25 cellular contexts compared by ENCODE assay signal in genomic region chr3:188204516-188204915, GRCh38.
"Had no signal": no experiment of that assay in that cellular context is flagged by ENCODE, and none has a peak within 500 bp of the region (broad histone marks: within the 10 kb centered on the region; RNA-seq: fewer than 3 reads in every experiment).

No MANE protein-coding gene starts in this region.

- H3K4me3 ChIP-seq: breast epithelium, colonic mucosa, dorsolateral prefrontal cortex, left ventricle myocardium inferior, mucosa of descending colon, stomach, suprapubic skin, tibial artery had no signal

- H3K9me3 ChIP-seq: breast epithelium, colonic mucosa, left ventricle myocardium inferior, mucosa of descending colon, neutrophil, stomach, suprapubic skin, tibial artery had no signal

- DNase-seq: activated CD4-positive, alpha-beta T cell treated with anti-CD3 and anti-CD28 coated beads, Interleukin-2, amount 50 U/mL, for 1 hour; activated CD4-positive, CD25-positive, alpha-beta regulatory T cell treated with anti-CD3 and anti-CD28 coated beads, Interleukin-2, amount 50 U/mL, for 72 hours; activated CD8-positive, alpha-beta memory T cell treated with anti-CD3 and anti-CD28 coated beads, Interleukin-2, amount 10 ng/mL, durations not matched to agents 7 days and 5 days; activated CD8-positive, alpha-beta T cell treated with anti-CD3 and anti-CD28 coated beads, Interleukin-2, amount 10 ng/mL, durations not matched to agents 7 days and 5 days; activated naive CD4-positive, alpha-beta T cell; activated T-cell treated with anti-CD3 and anti-CD28 coated beads for 4 hours; activated T-cell treated with anti-CD3 and anti-CD28 coated beads, Interleukin-2, amount 50 U/mL, for 72 hours; colonic mucosa; dorsolateral prefrontal cortex; effector memory CD4-positive, alpha-beta T cell; foreskin keratinocyte; left ventricle myocardium inferior; mucosa of descending colon; nephron progenitor cell; stimulated activated CD4-positive, alpha-beta T cell treated with anti-CD3 and anti-CD28 coated beads, Interleukin-15, amount 100 ng/mL, for 24 hours; stimulated activated CD4-positive, alpha-beta T cell treated with anti-CD3 and anti-CD28 coated beads, Interleukin-2, amount 100 ng/mL, for 24 hours; stimulated activated naive B cell treated with anti-CD40 and anti-IgM and Interleukin-4, amounts not matched to agents 10 μg/mL and 1 μg/mL and 100 μg/mL, for 72 hours; stomach; T-helper 1 cell; tibial artery had no signal

- ATAC-seq: activated CD8-positive, alpha-beta memory T cell treated with anti-CD3 and anti-CD28 coated beads, Interleukin-2, amount 10 ng/mL, durations not matched to agents 7 days and 5 days; activated CD8-positive, alpha-beta T cell treated with anti-CD3 and anti-CD28 coated beads, Interleukin-2, amount 10 ng/mL, durations not matched to agents 7 days and 5 days; foreskin keratinocyte; mucosa of descending colon; stimulated activated naive B cell treated with anti-CD40 and anti-IgM and Interleukin-4, amounts not matched to agents 10 μg/mL and 1 μg/mL and 100 μg/mL, for 72 hours had no signal

- H3K4me1 ChIP-seq: breast epithelium, colonic mucosa had no signal

- H3K27me3 ChIP-seq: breast epithelium, colonic mucosa, dorsolateral prefrontal cortex, foreskin keratinocyte, neutrophil, stomach, suprapubic skin, tibial artery had no signal

- FAIRE-seq: islet of Langerhans, TTC549 had no signal

- H3K27ac ChIP-seq: breast epithelium, colonic mucosa, dorsolateral prefrontal cortex, foreskin keratinocyte, left ventricle myocardium inferior, suprapubic skin had no signal

- H3K36me3 ChIP-seq: breast epithelium, colonic mucosa, left ventricle myocardium inferior, neutrophil, stomach, suprapubic skin, tibial artery had no signal
